ENCODE assay signal across 8 cellular contexts in the genomic region with DNA sequence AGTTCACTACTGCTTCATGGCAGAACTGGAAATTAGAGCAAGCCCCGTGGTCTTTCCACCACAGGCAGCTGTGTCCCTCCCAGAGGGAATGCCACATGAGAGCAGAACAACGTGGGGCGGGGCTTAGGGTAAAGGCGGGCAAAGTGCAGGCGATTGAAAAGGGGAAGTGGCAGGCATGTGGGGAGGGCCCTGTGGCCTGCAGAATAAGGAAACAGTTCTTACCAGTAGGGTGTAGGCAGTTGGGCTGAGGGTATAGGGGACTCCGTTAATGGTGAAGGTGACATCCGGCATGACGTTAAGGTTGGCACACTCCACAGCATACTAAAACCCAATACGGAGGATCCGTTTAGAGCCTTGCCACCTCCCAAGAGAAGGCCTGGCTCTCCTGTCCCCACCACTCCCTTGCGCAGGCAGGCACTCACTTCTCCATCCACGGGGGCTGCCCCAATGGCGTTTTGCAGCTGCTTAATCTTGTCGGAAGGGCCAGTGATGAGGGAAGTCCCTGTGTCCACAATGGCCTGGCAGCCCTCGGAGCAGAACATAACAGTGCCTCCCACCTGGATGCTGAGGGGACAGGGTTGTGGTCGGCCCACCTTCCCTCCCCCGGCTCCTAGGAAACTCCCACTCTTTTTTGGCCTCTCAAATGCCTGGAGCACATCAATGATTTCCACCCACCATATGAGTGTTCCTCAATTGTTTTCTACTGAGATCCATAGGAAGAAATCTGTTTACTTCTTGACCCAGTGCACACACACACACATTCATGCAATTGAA. TPM values are rescaled to one million over a fixed set of nuclear protein-coding genes. Genes with fewer than 3 reads are reported as not detected.
DNase-seq lines count a peak whose midpoint lies in the region; ATAC-seq, FAIRE-seq and TF ChIP-seq lines count a peak whose summit lies in the region.

No MANE protein-coding gene starts in this region.

- no peak for TF ChIP-seq POLR2A in GM12891 (IDR thresholded peaks at IDR 0.05; ENCODE audit: low read depth, low read length)

- FAIRE-seq in GM12891 (lab: Jason Lieb, UNC), result peak; percentile 51

- DNase-seq in GM12891 (ENCODE audit: insufficient read length, low spot score) (no peak), HT-29 (ENCODE audit: low spot score) (peak; percentile 81), left kidney (ENCODE audit: low read depth, low spot score) (peak; percentile 47), ureter (ENCODE audit: low spot score) (peak; percentile 73), foreskin melanocyte (no peak), NCI-H345 (lab: John Stamatoyannopoulos, UW) (no peak)
- DNase-seq in activated CD4-positive, alpha-beta T cell treated with anti-CD3 and anti-CD28 coated beads, Interleukin-2, amount 50 U/mL, for 48 hours, result peak; percentile 29 to 46

- peak; percentile 90 for ATAC-seq in GM21526 (IDR thresholded peaks at IDR 0.05; ENCODE audit: low FRiP score, unreplicated experiment)

TF ChIP-seq in GM12891, 5 proteins besides CTCF, POLR2A, EP300 and RAD21:
- TF ChIP-seq SPI1 (IDR thresholded peaks at IDR 0.05; ENCODE audit: low read depth, low read length) (peak; percentile 95), TAF1 (IDR thresholded peaks at IDR 0.05; ENCODE audit: low read depth, low read length) (no peak), POU2F2 (IDR thresholded peaks at IDR 0.05; ENCODE audit: low read depth, low read length) (no peak)

RNA-seq across cellular contexts. Expression of a gene that starts 9.1 kb away (rescaled TPM):
- polyA plus RNA-seq in GM12891 (2012; ENCODE audit: low read depth, missing spikeins), result not detected
- total RNA-seq in HT-29 (2014; rRNA removed; shearing (Covaris generic)), result 9.0 and 10.5 TPM in 2 replicates
- 11.7 TPM for total RNA-seq in ureter

RNA-seq across cellular contexts. Expression of a gene that starts 11.4 kb away (rescaled TPM):
- polyA plus RNA-seq in GM12891 (2012; ENCODE audit: low read depth, missing spikeins), result not detected
- 6.6 and 9.1 TPM in 2 replicates for total RNA-seq in HT-29 (2014; rRNA removed; shearing (Covaris generic))
- total RNA-seq in ureter, result 25.3 TPM

RNA-seq across cellular contexts. Expression of a gene that starts 40.7 kb away (rescaled TPM):
- polyA plus RNA-seq in GM12891 (2012; ENCODE audit: low read depth, missing spikeins), result 0.24 TPM
- total RNA-seq in HT-29 (2014; rRNA removed; shearing (Covaris generic)), result not detected in 2 replicates
- 27.1 TPM for total RNA-seq in ureter

Comparison
In these comparisons a context has a peak if more than half of its experiments do, and no peak if none do; other contexts are left out.
1. DNase-seq: peak in HT-29 (single experiment), activated CD4-positive, alpha-beta T cell treated with anti-CD3 and anti-CD28 coated beads, Interleukin-2, amount 50 U/mL, for 48 hours (2 of 2), left kidney (single experiment) and ureter (single experiment); none in GM12891 (single experiment), foreskin melanocyte (single experiment) and NCI-H345 (single experiment).
2. RNA of a gene that starts 40.7 kb away (total RNA-seq): 27.1 TPM in ureter (single experiment); not detected in HT-29; every median in the first group is over 10 times any median in the second.